ENCODE assay signal across 1 cellular context in genomic region chr16:78727536-78727935, GRCh38.
TF ChIP-seq lines count a peak whose summit lies in the region.

No MANE protein-coding gene starts in this region.

TF ChIP-seq in WTC11, 78 proteins besides CTCF, POLR2A, EP300 and RAD21 (continued from another document):
- TF ChIP-seq SMAD4 (CRISPR knock-in tag; IDR thresholded peaks at IDR 0.05) (no peak), PRRX2 (CRISPR knock-in tag; IDR thresholded peaks at IDR 0.05) (no peak), EMX1 (CRISPR knock-in tag; IDR thresholded peaks at IDR 0.05) (no peak), FOXP1 (CRISPR knock-in tag; IDR thresholded peaks at IDR 0.05; ENCODE audit: borderline replicate concordance) (no peak)
- TF ChIP-seq, protein P1, sequence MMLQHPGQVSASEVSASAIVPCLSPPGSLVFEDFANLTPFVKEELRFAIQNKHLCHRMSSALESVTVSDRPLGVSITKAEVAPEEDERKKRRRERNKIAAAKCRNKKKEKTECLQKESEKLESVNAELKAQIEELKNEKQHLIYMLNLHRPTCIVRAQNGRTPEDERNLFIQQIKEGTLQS (CRISPR knock-in tag; conservative IDR thresholded peaks at IDR 0.05) = no peak
- TF ChIP-seq, protein P2, sequence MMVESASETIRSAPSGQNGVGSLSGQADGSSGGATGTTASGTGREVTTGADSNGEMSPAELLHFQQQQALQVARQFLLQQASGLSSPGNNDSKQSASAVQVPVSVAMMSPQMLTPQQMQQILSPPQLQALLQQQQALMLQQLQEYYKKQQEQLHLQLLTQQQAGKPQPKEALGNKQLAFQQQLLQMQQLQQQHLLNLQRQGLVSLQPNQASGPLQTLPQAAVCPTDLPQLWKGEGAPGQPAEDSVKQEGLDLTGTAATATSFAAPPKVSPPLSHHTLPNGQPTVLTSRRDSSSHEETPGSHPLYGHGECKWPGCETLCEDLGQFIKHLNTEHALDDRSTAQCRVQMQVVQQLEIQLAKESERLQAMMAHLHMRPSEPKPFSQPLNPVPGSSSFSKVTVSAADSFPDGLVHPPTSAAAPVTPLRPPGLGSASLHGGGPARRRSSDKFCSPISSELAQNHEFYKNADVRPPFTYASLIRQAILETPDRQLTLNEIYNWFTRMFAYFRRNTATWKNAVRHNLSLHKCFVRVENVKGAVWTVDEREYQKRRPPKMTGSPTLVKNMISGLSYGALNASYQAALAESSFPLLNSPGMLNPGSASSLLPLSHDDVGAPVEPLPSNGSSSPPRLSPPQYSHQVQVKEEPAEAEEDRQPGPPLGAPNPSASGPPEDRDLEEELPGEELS (CRISPR knock-in tag; IDR thresholded peaks at IDR 0.05) = no peak
